ENCODE assay signal across 18 cellular contexts in the genomic region with DNA sequence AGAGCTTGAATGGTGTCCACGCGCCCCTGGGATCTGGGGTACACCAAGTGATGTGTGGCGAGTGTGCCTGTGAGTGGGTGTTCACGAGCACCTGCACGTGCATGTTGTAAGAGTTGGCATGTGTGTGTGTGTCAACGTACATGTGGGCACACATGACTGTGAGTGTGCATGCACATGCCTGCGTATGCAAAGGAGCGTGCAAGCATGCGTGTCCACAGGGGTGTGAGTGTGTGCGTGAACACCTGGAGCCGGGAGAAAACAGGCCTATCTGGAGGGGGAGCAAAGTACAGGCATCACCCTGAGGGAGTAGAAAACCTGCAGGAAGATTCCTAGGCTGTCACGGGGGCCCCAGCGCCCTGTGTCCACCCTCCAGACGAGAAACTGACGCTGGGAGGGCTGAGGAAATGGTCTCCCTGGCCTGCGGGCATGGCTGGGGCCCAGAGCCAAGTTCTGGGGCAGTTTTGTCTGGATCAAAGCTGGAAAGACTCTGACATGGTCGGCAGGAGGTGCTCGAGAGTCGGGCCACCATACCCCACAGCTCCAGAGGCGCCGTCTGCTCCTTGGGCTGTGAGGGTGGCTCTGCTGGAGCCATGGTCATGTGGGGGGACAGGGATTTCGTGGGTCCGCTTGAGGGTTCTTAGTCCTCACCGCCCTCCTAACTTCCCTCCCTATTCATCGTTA. TPM values are rescaled to one million over a fixed set of nuclear protein-coding genes. Genes with fewer than 3 reads are reported as not detected.
DNase-seq lines count a peak whose midpoint lies in the region; ATAC-seq, FAIRE-seq and TF ChIP-seq lines count a peak whose summit lies in the region.
"Had no signal": no experiment of that assay in that cellular context is flagged by ENCODE, and none has a peak within 500 bp of the region (broad histone marks: within the 10 kb centered on the region; RNA-seq: fewer than 3 reads in every experiment).

No MANE protein-coding gene starts in this region.

- no peak overlapping the region for H3K14ac ChIP-seq in H1 (ENCODE audit: insufficient read length)

- H3K4me2 ChIP-seq in GM23338 (no peak overlapping the region), OCI-LY7 (ENCODE audit: low read length) (no peak overlapping the region), H1 (ENCODE audit: insufficient read depth in 1 of 2, low read depth in 2 of 2, low read length in 2 of 2) (no peak overlapping the region), SK-N-SH (no peak overlapping the region)

- H3F3A ChIP-seq in GM23338 (replicated peaks; ENCODE audit: low read depth) (no peaks in the 10 kb centered on the region), SK-N-SH (replicated peaks; ENCODE audit: insufficient read depth) (no peaks in the 10 kb centered on the region)

- H3K9me3 ChIP-seq in OCI-LY7 (ENCODE audit: low read length) (no peaks in the 10 kb centered on the region), H1 (ENCODE audit: insufficient read depth in 2 of 2, low read depth in 1 of 2, low read length in 1 of 2) (no peaks in the 10 kb centered on the region), SK-N-SH (no peaks in the 10 kb centered on the region)

- H3K79me2 ChIP-seq in GM23338 (replicated peaks; ENCODE audit: insufficient read depth) (no peaks in the 10 kb centered on the region), OCI-LY7 (ENCODE audit: insufficient read depth, low read depth, low read length) (no peaks in the 10 kb centered on the region), H1 (ENCODE audit: control insufficient read depth in 1 of 2, insufficient read depth in 2 of 2, low read length in 2 of 2) (no peaks in the 10 kb centered on the region), SK-N-SH (ENCODE audit: insufficient read depth) (no peaks in the 10 kb centered on the region)
- H3K79me2 ChIP-seq: parathyroid adenoma had no signal

- H3K4me3 ChIP-seq in GM23338 (no peak overlapping the region), OCI-LY7 (ENCODE audit: low read depth, low read length, poor library complexity, severe bottlenecking) (no peak overlapping the region), H1 (ENCODE audit: extremely low read depth in 1 of 4, insufficient read depth in 2 of 4, low read depth in 3 of 4, low read length in 4 of 4) (no peak overlapping the region), SK-N-SH (ENCODE audit: low read depth in 2 of 2, low read length in 1 of 2) (no peak overlapping the region)
- H3K4me3 ChIP-seq: dorsolateral prefrontal cortex had no signal

- H3K56ac ChIP-seq in H1 (replicated peaks; ENCODE audit: insufficient read length, low read depth, low read length): no peak overlapping the region

- DNase-seq in GM23338 (ENCODE audit: low spot score) (peak; percentile 34), OCI-LY7 (ENCODE audit: low spot score) (no peak), H1 (ENCODE audit: low read depth in 1 of 2, low spot score in 2 of 2) (no peak), posterior vena cava (ENCODE audit: low spot score) (no peak), NCI-H510A treated with DMSO at 0.1 percent for 48 hours (lab: John Stamatoyannopoulos, UW) (no peak), SK-N-SH (no peak)
- DNase-seq: activated naive CD4-positive, alpha-beta T cell treated with Interleukin-2 at 50 U/mL for 16 hours; dorsolateral prefrontal cortex; hypothalamus; NCI-H2081 treated with DMSO at 0.1 percent for 48 hours; stimulated activated naive CD8-positive, alpha-beta T cell treated with anti-CD3 and anti-CD28 coated beads, Interleukin-15, Interleukin-2, amounts not matched to agents 100 U/mL and 50 U/mL, for 24 hours had no signal

- no peak overlapping the region for H3K4me3 Mint-ChIP-seq in GM23338
- H3K4me3 Mint-ChIP-seq: brain had no signal

- BruUV-seq in OCI-LY7 (replicated peaks; lab: Mats Ljungman, UMichigan): no TSS peak

- CTCF ChIA-PET in OCI-LY7 (lab: Charles Lee; ENCODE audit: unreplicated experiment): no interaction called here
- CTCF ChIA-PET in H1 (lab: Charles Lee; ENCODE audit: partially characterized antibody): interaction anchor here (0.6 to 11.8 kb wide), 38 partner anchors 8 to 1590 kb away, joined by 3 to 189 read pairs (median 4); partner anchors contain the start of gene ASB6
- CTCF ChIA-PET in SK-N-SH (lab: Yijun Ruan, JAX): interaction anchor here (0.7 to 1.3 kb wide), 5 partner anchors 17 to 78 kb away, joined by 3 to 6 read pairs (median 3); no protein-coding TSS in a partner anchor

- no peak for FAIRE-seq in H1 (lab: Jason Lieb, UNC)
- FAIRE-seq: urothelium cell line had no signal

- H3K79me1 ChIP-seq in H1 (ENCODE audit: low read depth, low read length): no peaks in the 10 kb centered on the region

- H3K36me3 ChIP-seq in GM23338 (ENCODE audit: insufficient read depth) (no peaks in the 10 kb centered on the region), OCI-LY7 (ENCODE audit: insufficient read depth, low read length) (no peaks in the 10 kb centered on the region), H1 (ENCODE audit: control insufficient read depth in 2 of 4, insufficient read depth in 4 of 4, low read length in 3 of 4) (no peaks in the 10 kb centered on the region), SK-N-SH (replicated peaks in 1 of 2; ENCODE audit: control insufficient read depth in 1 of 2, insufficient read depth in 2 of 2, low read length in 1 of 2) (no peaks in the 10 kb centered on the region)

- H3K23ac ChIP-seq in H1 (ENCODE audit: insufficient read length): no peak overlapping the region

- H2BK5ac ChIP-seq in H1 (ENCODE audit: low read depth, low read length): no peak overlapping the region

- no peaks in the 10 kb centered on the region for H3K9me2 ChIP-seq in GM23338 (ENCODE audit: insufficient read depth)
- H3K9me2 ChIP-seq in OCI-LY7 (ENCODE audit: insufficient read depth, low read length): no peaks in the 10 kb centered on the region
- no peaks in the 10 kb centered on the region for H3K9me2 ChIP-seq in SK-N-SH

- H3K9ac ChIP-seq in H1 (replicated peaks in 1 of 4; ENCODE audit: extremely low read depth in 1 of 4, low read depth in 3 of 4, low read length in 3 of 4) (no peak overlapping the region), SK-N-SH (no peak overlapping the region)
- H3K9ac ChIP-seq: parathyroid adenoma had no signal

- H3K27ac ChIP-seq in C4-2B (no peak overlapping the region), GM23338 (ENCODE audit: low read depth) (no peak overlapping the region), OCI-LY7 (ENCODE audit: low read depth, low read length, poor library complexity, severe bottlenecking) (no peak overlapping the region), H1 (ENCODE audit: low read depth, low read length) (no peak overlapping the region), SK-N-SH (ENCODE audit: low read depth in 2 of 2, low read length in 1 of 2) (no peak overlapping the region)
- H3K27ac ChIP-seq: dorsolateral prefrontal cortex, parathyroid adenoma had no signal

- peaks cover 9% of the 10 kb centered on the region for H3K27me3 Mint-ChIP-seq in GM23338 (ENCODE audit: insufficient read depth, low read depth, poor library complexity)

- H4K20me1 ChIP-seq in GM23338 (replicated peaks; ENCODE audit: insufficient read depth) (no peaks in the 10 kb centered on the region), OCI-LY7 (ENCODE audit: insufficient read depth, low read length) (no peaks in the 10 kb centered on the region), H1 (replicated peaks in 1 of 2; ENCODE audit: control insufficient read depth in 1 of 2, insufficient read depth in 2 of 2, low read length in 2 of 2) (peaks cover 0 to 2% of the 10 kb centered on the region in 2 experiments), SK-N-SH (ENCODE audit: insufficient read depth) (no peaks in the 10 kb centered on the region)

- no peak overlapping the region for H4K5ac ChIP-seq in H1 (ENCODE audit: insufficient read length, low read depth, low read length)

- peak overlapping the region; percentile 52 for H4K91ac ChIP-seq in H1 (replicated peaks; ENCODE audit: insufficient read length, low read length)

- H3K4ac ChIP-seq in H1 (replicated peaks; ENCODE audit: insufficient read length, low read depth, low read length): peak overlapping the region; percentile 87

- peak overlapping the region; percentile 45; the same call in 1 of the 2 replicates for H4K8ac ChIP-seq in H1 (ENCODE audit: extremely low read depth, insufficient read depth, low read length)

- H3K36me3 Mint-ChIP-seq in GM23338 (ENCODE audit: low read depth): no peaks in the 10 kb centered on the region
- H3K36me3 Mint-ChIP-seq: brain had no signal

- H2BK15ac ChIP-seq in H1 (ENCODE audit: low read length): 0 out of 2 replicates have a peak overlapping the region, but pooled peaks have one; percentile 4

- peaks cover 10% of the 10 kb centered on the region; the same call in 2 of the 3 replicates for H3K4me1 Mint-ChIP-seq in GM23338

- POLR2A ChIA-PET in OCI-LY7 (lab: Charles Lee): no interaction called here
- POLR2A ChIA-PET in H1 (lab: Charles Lee; ENCODE audit: partially characterized antibody): interaction anchor here (0.8 to 0.9 kb wide), 2 partner anchors 11 to 17 kb away, joined by 3 to 4 read pairs; no protein-coding TSS in a partner anchor
- POLR2A ChIA-PET in SK-N-SH (lab: Yijun Ruan, JAX): no interaction called here

- peak; percentile 7; the same call in 2 of the 3 replicates for ATAC-seq in GM23338
- ATAC-seq in HG03280 (IDR thresholded peaks at IDR 0.05; ENCODE audit: unreplicated experiment): no peak
- ATAC-seq: activated CD4-positive, CD25-positive, alpha-beta regulatory T cell treated with anti-CD3 and anti-CD28 coated beads, Interleukin-2, amount 50 U/mL, for 24 hours; left lobe of liver; stimulated activated naive CD8-positive, alpha-beta T cell treated with anti-CD3 and anti-CD28 coated beads, Interleukin-15, Interleukin-2, amounts not matched to agents 100 U/mL and 50 U/mL, for 24 hours had no signal

- H3K4me1 ChIP-seq in GM23338 (ENCODE audit: insufficient read depth): no peaks in the 10 kb centered on the region
- no peaks in the 10 kb centered on the region for H3K4me1 ChIP-seq in OCI-LY7 (ENCODE audit: insufficient read depth, low read length, poor library complexity, severe bottlenecking)
- peaks cover 0 to 3% (median 0%) of the 10 kb centered on the region in 4 experiments; a peak in 1 of 7 replicates for H3K4me1 ChIP-seq in H1 (replicated peaks in 1 of 4; ENCODE audit: control insufficient read depth in 3 of 4, insufficient read depth in 4 of 4, low read length in 3 of 4)
- H3K4me1 ChIP-seq in SK-N-SH (ENCODE audit: control insufficient read depth in 1 of 2, insufficient read depth in 2 of 2, low read depth in 1 of 2, low read length in 1 of 2): peaks cover 0 to 6% of the 10 kb centered on the region in 2 experiments; a peak in 1 of 4 replicates
- H3K4me1 ChIP-seq: parathyroid adenoma had no signal

- TF ChIP-seq CTCF in C4-2B (conservative IDR thresholded peaks at IDR 0.05): peak; percentile 60
- TF ChIP-seq CTCF in GM23338 (conservative IDR thresholded peaks at IDR 0.05; ENCODE audit: low read depth in 2 of 2): peak in 1 of 2 experiments; percentile 48; a peak in 2 of 4 replicates
- TF ChIP-seq CTCF in OCI-LY7 (conservative IDR thresholded peaks at IDR 0.05; ENCODE audit: low read length): 0 out of 2 replicates have a peak, but pooled peaks have one; percentile 13
- TF ChIP-seq CTCF in H1 (IDR thresholded peaks at IDR 0.05; ENCODE audit: control extremely low read depth in 1 of 3, insufficient read depth in 1 of 3, low read depth in 1 of 3, low read length in 3 of 3): peak in 2 of 3 experiments; percentile 15 to 17; a peak in 2 of 4 replicates
- TF ChIP-seq CTCF in SK-N-SH (IDR thresholded peaks at IDR 0.05): no peak; the same call in 1 of the 2 replicates

- no peak overlapping the region for H3K18ac ChIP-seq in H1 (ENCODE audit: extremely low read depth, low read length)

- H2AFZ ChIP-seq in GM23338 (no peak overlapping the region), OCI-LY7 (ENCODE audit: low read length) (no peak overlapping the region), H1 (ENCODE audit: low read length) (no peak overlapping the region), SK-N-SH (ENCODE audit: low read depth) (no peak overlapping the region)
- H2AFZ ChIP-seq: parathyroid adenoma had no signal

- H3K27ac Mint-ChIP-seq in GM23338: no peak overlapping the region
- H3K27ac Mint-ChIP-seq: brain had no signal

- TF ChIP-seq POLR2A in H1 (IDR thresholded peaks at IDR 0.05; ENCODE audit: control extremely low read depth in 1 of 2, low read depth in 2 of 2, low read length in 2 of 2): no peak

- WGBS in H1 (ENCODE audit: extremely low coverage in 1 of 2, insufficient coverage in 1 of 2, insufficient read length in 1 of 2, insufficient replicate concordance in 2 of 2, low coverage in 1 of 2, low lambda C conversion rate in 2 of 2, missing lambda C conversion rate in 1 of 2), 2 experiments: 79% methylated on average over 25 of the region's 25 CpGs; no CpG with 5 or more reads in 1 of the 2 experiments
- 84% methylated on average over 24 of the region's 25 CpGs for WGBS in SK-N-SH (ENCODE audit: low lambda C conversion rate)

- intact Hi-C loops in OCI-LY7 (cut with micrococcal nuclease; ENCODE audit: unreplicated experiment) (no loop called here), posterior vena cava (cut with DNase I) (no loop called here)

- TF ChIP-seq EP300 in H1 (IDR thresholded peaks at IDR 0.05; ENCODE audit: borderline replicate concordance in 1 of 2, low read depth in 2 of 2, low read length in 2 of 2): no peak
- TF ChIP-seq EP300 in SK-N-SH (IDR thresholded peaks at IDR 0.05; ENCODE audit: borderline replicate concordance in 1 of 2, low read depth in 1 of 2, low read length in 1 of 2): no peak

- no peak overlapping the region for H2BK20ac ChIP-seq in H1 (ENCODE audit: low read length)

- TF ChIP-seq RAD21 in H1 (IDR thresholded peaks at IDR 0.05 in 1 of 2, conservative IDR thresholded peaks at IDR 0.05 in 1 of 2; ENCODE audit: low read depth in 2 of 2, low read length in 2 of 2): 0 out of 4 replicates have a peak, but pooled peaks of 1 of the 2 experiments have one; percentile 1
- TF ChIP-seq RAD21 in SK-N-SH (IDR thresholded peaks at IDR 0.05; ENCODE audit: low read length): no peak

- H3K27me3 ChIP-seq in GM23338 (ENCODE audit: insufficient read depth) (no peaks in the 10 kb centered on the region), H1 (replicated peaks in 1 of 4; ENCODE audit: control insufficient read depth in 3 of 4, extremely low read depth in 1 of 4, insufficient read depth in 3 of 4, low read length in 3 of 4) (0 out of 7 replicates have a peak, but pooled peaks cover 0 to 4% (median 0%) of the 10 kb centered on the region in 4 experiments), SK-N-SH (ENCODE audit: insufficient read depth) (no peaks in the 10 kb centered on the region)

- H2BK12ac ChIP-seq in H1 (ENCODE audit: low read depth, low read length): no peak overlapping the region

- H3K9me3 Mint-ChIP-seq in GM23338: no peaks in the 10 kb centered on the region; the same call in 2 of the 3 replicates

- H2BK120ac ChIP-seq in H1 (replicated peaks; ENCODE audit: low read depth, low read length): peak overlapping the region; percentile 4

- H3K23me2 ChIP-seq in H1 (ENCODE audit: low read depth, low read length): no peaks in the 10 kb centered on the region

- H2AK5ac ChIP-seq in H1 (ENCODE audit: low read depth, low read length): 0 out of 2 replicates have a peak overlapping the region, but pooled peaks have one; percentile 6

RNA-seq across cellular contexts. Expression of gene PTGES, which starts 31.8 kb away (rescaled TPM):
- total RNA-seq in GM23338 (2014; rRNA removed; shearing (Covaris generic)): 3.6 and 3.9 TPM in 2 replicates
- polyA plus RNA-seq in GM23338 (2016; fragmentation: Nextera tagmentation; extraction: Ambion mirVana): 2.8 and 3.3 TPM in 2 replicates
- total RNA-seq in OCI-LY7 (2014; rRNA removed; shearing (Covaris generic)): not detected in 2 replicates
- not detected in 2 replicates for total RNA-seq in OCI-LY7 (2022)
- 3.2 TPM in 2 replicates for total RNA-seq in H1 (2021; fragmentation: NEBNext Ultra II Directional; extraction: Animal tissue kit (Norgen Biotek cat#: 25700))
- 5.1 and 5.4 TPM in 2 replicates for polyA plus RNA-seq in H1 (2011; rRNA removed)
- 4.7 TPM for polyA plus RNA-seq in H1 (2011; cell fraction: cytosol; rRNA removed)
- 1.7 TPM for polyA plus RNA-seq in H1 (2011; cell fraction: nucleus; rRNA removed)
- 4.0 to 4.8 TPM (median 4.4 TPM) in 4 replicates for polyA plus RNA-seq in H1 (2012, experiment 1 of 2)
- polyA plus RNA-seq in H1 (2012, experiment 2 of 2): 4.2 TPM
- 4.3 TPM for polyA plus RNA-seq in H1 (2013, experiment 1 of 2)
- polyA plus RNA-seq in H1 (2013, experiment 2 of 2): 5.6 TPM
- 3.7 and 4.1 TPM in 2 replicates for polyA minus RNA-seq in H1 (2011; rRNA and poly(A)+ RNA removed)
- polyA minus RNA-seq in H1 (2011; cell fraction: cytosol; rRNA and poly(A)+ RNA removed): 4.0 TPM
- polyA minus RNA-seq in H1 (2011; cell fraction: nucleus; rRNA and poly(A)+ RNA removed): 2.9 TPM
- total RNA-seq in posterior vena cava: 10 to 100 TPM in 1 of 2 donors, 1 to 10 TPM in 1; 7.9 to 15.9 TPM
- 3.2 and 5.2 TPM in 2 replicates for polyA plus RNA-seq in SK-N-SH (2012; rRNA removed)
- polyA plus RNA-seq in SK-N-SH (2012; cell fraction: cytosol; rRNA removed): 3.2 and 4.2 TPM in 2 replicates
- 0.79 and 1.1 TPM in 2 replicates for polyA plus RNA-seq in SK-N-SH (2012; cell fraction: nucleus; rRNA removed)
- total RNA-seq: left lobe of liver had no signal

RNA-seq across cellular contexts. Expression of gene PRRX2, which starts 55.6 kb away (rescaled TPM):
- 4.5 and 8.3 TPM in 2 replicates for total RNA-seq in GM23338 (2014; rRNA removed; shearing (Covaris generic))
- polyA plus RNA-seq in GM23338 (2016; fragmentation: Nextera tagmentation; extraction: Ambion mirVana) (5.6 and 5.8 TPM in 2 replicates), H1 (2011; rRNA removed) (9.2 and 10.9 TPM in 2 replicates), SK-N-SH (2012; rRNA removed) (0.83 and 0.84 TPM in 2 replicates)
- total RNA-seq in OCI-LY7 (2014; rRNA removed; shearing (Covaris generic)): not detected in 2 replicates
- total RNA-seq in OCI-LY7 (2022) (not detected in 2 replicates), posterior vena cava (10 to 100 TPM; 20.8 to 22.9 TPM)
- total RNA-seq in H1 (2021; fragmentation: NEBNext Ultra II Directional; extraction: Animal tissue kit (Norgen Biotek cat#: 25700)): 5.8 and 7.1 TPM in 2 replicates
- polyA plus RNA-seq in H1 (2011; cell fraction: cytosol; rRNA removed): 6.7 TPM
- polyA plus RNA-seq in H1 (2011; cell fraction: nucleus; rRNA removed): 5.3 TPM
- 1.6 to 5.6 TPM (median 4.0 TPM) in 4 replicates for polyA plus RNA-seq in H1 (2012, experiment 1 of 2)
- 5.6 TPM for polyA plus RNA-seq in H1 (2012, experiment 2 of 2)
- polyA plus RNA-seq in H1 (2013, experiment 1 of 2): 7.2 TPM
- polyA plus RNA-seq in H1 (2013, experiment 2 of 2): 7.7 TPM
- polyA minus RNA-seq in H1 (2011; rRNA and poly(A)+ RNA removed): 0.46 and 0.57 TPM in 2 replicates
- polyA minus RNA-seq in H1 (2011; cell fraction: cytosol; rRNA and poly(A)+ RNA removed): 2.1 TPM
- 1.3 TPM for polyA minus RNA-seq in H1 (2011; cell fraction: nucleus; rRNA and poly(A)+ RNA removed)
- 0.51 and 1.2 TPM in 2 replicates for polyA plus RNA-seq in SK-N-SH (2012; cell fraction: cytosol; rRNA removed)
- 0.37 and 0.70 TPM in 2 replicates for polyA plus RNA-seq in SK-N-SH (2012; cell fraction: nucleus; rRNA removed)
- total RNA-seq: left lobe of liver had no signal
